ENCODE assay signal across 19 cellular contexts in the genomic region with DNA sequence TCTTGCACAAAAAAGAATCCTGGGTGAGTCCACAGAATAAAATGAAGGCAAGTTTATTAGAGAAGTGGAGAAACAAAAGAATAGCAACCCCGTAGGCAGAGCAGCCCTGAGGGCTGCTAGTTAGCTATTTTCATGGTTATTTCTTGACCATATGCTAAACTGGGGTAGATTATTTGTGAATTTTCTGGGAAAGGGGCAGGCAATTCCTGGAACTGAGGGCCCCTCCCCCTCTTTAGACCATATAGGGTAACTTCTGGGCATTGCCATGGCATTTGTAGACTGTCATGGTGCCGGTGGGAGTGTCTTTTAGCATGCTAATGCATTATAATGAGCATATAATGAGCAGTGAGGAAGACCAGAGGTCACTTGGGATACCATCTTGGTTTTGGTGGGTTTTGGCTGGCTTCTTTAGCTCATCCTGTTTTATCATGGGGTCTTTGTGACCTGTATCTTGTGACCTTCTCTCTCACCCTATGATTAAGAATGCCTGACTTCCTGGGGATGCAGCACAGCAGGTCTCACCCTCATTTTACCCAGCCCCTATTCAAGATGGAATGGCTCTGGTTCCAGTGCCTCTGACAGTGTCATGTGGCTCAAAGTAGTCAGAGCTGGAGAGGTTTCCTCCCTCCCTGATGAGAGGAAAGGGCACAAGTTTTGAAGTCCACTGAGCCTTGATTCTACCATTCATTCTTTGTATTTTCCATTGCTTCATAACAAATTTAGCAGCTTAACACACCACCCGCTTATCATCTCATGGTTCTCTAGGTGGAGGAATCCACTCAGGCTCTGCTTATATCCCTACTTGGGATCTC. TPM values are rescaled to one million over a fixed set of nuclear protein-coding genes. Genes with fewer than 3 reads are reported as not detected.
DNase-seq lines count a peak whose midpoint lies in the region; ATAC-seq and TF ChIP-seq lines count a peak whose summit lies in the region.
"Had no signal": no experiment of that assay in that cellular context is flagged by ENCODE, and none has a peak within 500 bp of the region (broad histone marks: within the 10 kb centered on the region; RNA-seq: fewer than 3 reads in every experiment).

No MANE protein-coding gene starts in this region.

- intact Hi-C loops in activated CD4-positive, alpha-beta T cell treated with anti-CD3 and anti-CD28 coated beads for 36 hours (cut with DNase I, micrococcal nuclease), result no loop called here

- peak overlapping the region; percentile 70 for H3K27ac ChIP-seq in HUES6 (ENCODE audit: low read depth, low read length)
- H3K27ac ChIP-seq: spleen had no signal

- no peaks in the 10 kb centered on the region for H3K9me3 ChIP-seq in HUES6 (ENCODE audit: control insufficient read depth, insufficient read depth, low read depth, low read length)
- H3K9me3 ChIP-seq: SK-N-SH, spleen, tibial nerve had no signal

- CTCF ChIA-PET in activated CD4-positive, alpha-beta T cell treated with anti-CD3 and anti-CD28 coated beads for 36 hours (lab: Charles Lee), result interaction anchor here (0.9 to 1.4 kb wide), 3 partner anchors 17 to 338 kb away, joined by 3 to 5 read pairs (median 3); no protein-coding TSS in a partner anchor

- H3K27me3 Mint-ChIP-seq in activated CD4-positive, alpha-beta T cell treated with anti-CD3 and anti-CD28 coated beads for 36 hours, result no peaks in the 10 kb centered on the region
- no peaks in the 10 kb centered on the region for H3K27me3 Mint-ChIP-seq in activated naive CD8-positive, alpha-beta T cell treated with anti-CD3 and anti-CD28 coated beads, Interleukin-2, amount 50 U/mL, for 24 hours
- H3K27me3 Mint-ChIP-seq: naive B cell had no signal

- H3K4me3 Mint-ChIP-seq in activated CD4-positive, alpha-beta T cell treated with anti-CD3 and anti-CD28 coated beads for 36 hours, result no peak overlapping the region
- H3K4me3 Mint-ChIP-seq in activated naive CD8-positive, alpha-beta T cell treated with anti-CD3 and anti-CD28 coated beads, Interleukin-2, amount 50 U/mL, for 24 hours, result no peak overlapping the region

- H3K4me1 Mint-ChIP-seq in activated CD4-positive, alpha-beta T cell treated with anti-CD3 and anti-CD28 coated beads for 36 hours, result peaks cover 86% of the 10 kb centered on the region
- H3K4me1 Mint-ChIP-seq in activated naive CD8-positive, alpha-beta T cell treated with anti-CD3 and anti-CD28 coated beads, Interleukin-2, amount 50 U/mL, for 24 hours, result peaks cover 83% of the 10 kb centered on the region

- no peaks in the 10 kb centered on the region; the same call in 1 of the 2 replicates for H3K36me3 ChIP-seq in HUES6 (ENCODE audit: control insufficient read depth, insufficient read depth, low read length)
- H3K36me3 ChIP-seq: tibial nerve had no signal

- no peak overlapping the region for H3K9ac ChIP-seq in HUES6 (ENCODE audit: low read length)
- H3K9ac ChIP-seq: SK-N-SH had no signal

- no peak for DNase-seq in activated CD4-positive, alpha-beta T cell treated with anti-CD3 and anti-CD28 coated beads for 36 hours
- DNase-seq in activated CD4-positive, alpha-beta T cell treated with anti-CD3 and anti-CD28 coated beads, Interleukin-2, amount 50 U/mL, for 4 hours, result no peak
- no peak for DNase-seq in activated naive CD8-positive, alpha-beta T cell treated with anti-CD3 and anti-CD28 coated beads, Interleukin-2, amount 50 U/mL, for 24 hours
- DNase-seq in renal cortical epithelial cell (ENCODE audit: low read depth) (peak; percentile 77), GM20000 (ENCODE audit: low spot score) (no peak), DMS79 (lab: John Stamatoyannopoulos, UW) (no peak), NCI-H1694 (lab: John Stamatoyannopoulos, UW) (no peak)
- DNase-seq: DMS53, dorsolateral prefrontal cortex, Kasumi-1, naive B cell, NCI-H1417, NCI-H774, SK-N-SH, spleen had no signal

- H3K4me1 ChIP-seq in HUES6 (ENCODE audit: control insufficient read depth, insufficient read depth, low read length), result peaks cover 87% of the 10 kb centered on the region

- peak overlapping the region; percentile 42 for H3K27ac Mint-ChIP-seq in activated CD4-positive, alpha-beta T cell treated with anti-CD3 and anti-CD28 coated beads for 36 hours
- H3K27ac Mint-ChIP-seq in activated naive CD8-positive, alpha-beta T cell treated with anti-CD3 and anti-CD28 coated beads, Interleukin-2, amount 50 U/mL, for 24 hours, result peak overlapping the region; percentile 64

- no peak overlapping the region; the same call in 1 of the 2 replicates for H3K4me3 ChIP-seq in HUES6 (ENCODE audit: low read depth, low read length)
- H3K4me3 ChIP-seq: dorsolateral prefrontal cortex, lung, spleen, tibial nerve had no signal

- POLR2A ChIA-PET in activated CD4-positive, alpha-beta T cell treated with anti-CD3 and anti-CD28 coated beads for 36 hours (lab: Charles Lee), result no interaction called here

- no peak for ATAC-seq in activated CD4-positive, alpha-beta T cell treated with anti-CD3 and anti-CD28 coated beads for 36 hours
- no peak for ATAC-seq in activated naive CD8-positive, alpha-beta T cell treated with anti-CD3 and anti-CD28 coated beads, Interleukin-2, amount 50 U/mL, for 24 hours
- ATAC-seq: Panc1 had no signal

- no peak for TF ChIP-seq CTCF in GM20000 (IDR thresholded peaks at IDR 0.05; ENCODE audit: extremely low read depth, missing control alignments)

- peaks cover 30% of the 10 kb centered on the region for H3K36me3 Mint-ChIP-seq in activated CD4-positive, alpha-beta T cell treated with anti-CD3 and anti-CD28 coated beads for 36 hours (ENCODE audit: low read depth)
- peaks cover 29% of the 10 kb centered on the region for H3K36me3 Mint-ChIP-seq in activated naive CD8-positive, alpha-beta T cell treated with anti-CD3 and anti-CD28 coated beads, Interleukin-2, amount 50 U/mL, for 24 hours (ENCODE audit: low read depth)
- H3K36me3 Mint-ChIP-seq: naive B cell had no signal

- no peaks in the 10 kb centered on the region for H3K27me3 ChIP-seq in HUES6 (ENCODE audit: control insufficient read depth, insufficient read depth, low read length)
- H3K27me3 ChIP-seq: dorsolateral prefrontal cortex, spleen, tibial nerve had no signal

- no peaks in the 10 kb centered on the region for H3K9me3 Mint-ChIP-seq in activated CD4-positive, alpha-beta T cell treated with anti-CD3 and anti-CD28 coated beads for 36 hours (ENCODE audit: low read depth)
- H3K9me3 Mint-ChIP-seq in activated naive CD8-positive, alpha-beta T cell treated with anti-CD3 and anti-CD28 coated beads, Interleukin-2, amount 50 U/mL, for 24 hours, result no peaks in the 10 kb centered on the region
- H3K9me3 Mint-ChIP-seq: naive B cell had no signal

RNA-seq across cellular contexts. Expression of a gene that starts 55.7 kb away (rescaled TPM):
- 10 to 100 TPM; 33.7 to 33.8 TPM for total RNA-seq in activated CD4-positive, alpha-beta T cell treated with anti-CD3 and anti-CD28 coated beads for 36 hours
- total RNA-seq in renal cortical epithelial cell, result 2.3 and 6.1 TPM in 2 replicates
